In genomic region chr7:149587331-149587645, GRCh38 we compare ENCODE assay signal across 24 cellular contexts.
"Had no signal": no experiment of that assay in that cellular context is flagged by ENCODE, and none has a peak within 500 bp of the region (broad histone marks: within the 10 kb centered on the region; RNA-seq: fewer than 3 reads in every experiment).

No MANE protein-coding gene starts in this region.

- H3K9me3 ChIP-seq: gastrocnemius medialis, neutrophil, pancreas, right lobe of liver, thoracic aorta, upper lobe of left lung had no signal

- ATAC-seq: gastrocnemius medialis; left ventricle myocardium superior; natural killer cell treated with Interleukin-12 subunit alpha and Interleukin-12 subunit beta and Interleukin-15 and Interleukin-18, amount 100 ng/mL, for 72 hours; pancreas; right lobe of liver; stimulated activated naive B cell treated with anti-CD40 and anti-IgM and Interleukin-4, amounts not matched to agents 10 μg/mL and 1 μg/mL and 100 μg/mL, for 72 hours had no signal

- H3K4me3 Mint-ChIP-seq: memory B cell; naive B cell; natural killer cell treated with Interleukin-12 subunit alpha and Interleukin-12 subunit beta and Interleukin-15 and Interleukin-18, amount 100 ng/mL, for 72 hours; neural crest cell; stimulated activated naive B cell treated with anti-CD40 and anti-IgM and Interleukin-4, amounts not matched to agents 10 μg/mL and 1 μg/mL and 100 μg/mL, for 72 hours; stimulated activated naive CD8-positive, alpha-beta T cell treated with anti-CD3 and anti-CD28 coated beads, Interleukin-15, Interleukin-2, amounts not matched to agents 100 ng/mL and 50 ng/mL, for 24 hours had no signal

- H3K4me1 Mint-ChIP-seq: neural crest cell had no signal

- H3K27me3 ChIP-seq: gastrocnemius medialis, neutrophil, pancreas, right lobe of liver, tibial nerve, upper lobe of left lung had no signal

- H3K9me3 Mint-ChIP-seq: natural killer cell treated with Interleukin-12 subunit alpha and Interleukin-12 subunit beta and Interleukin-15 and Interleukin-18, amount 100 ng/mL, for 72 hours; stimulated activated naive CD8-positive, alpha-beta T cell treated with anti-CD3 and anti-CD28 coated beads, Interleukin-15, Interleukin-2, amounts not matched to agents 100 ng/mL and 50 ng/mL, for 24 hours had no signal

- H3K27ac Mint-ChIP-seq: memory B cell; naive B cell; natural killer cell treated with Interleukin-12 subunit alpha and Interleukin-12 subunit beta and Interleukin-15 and Interleukin-18, amount 100 ng/mL, for 72 hours; stimulated activated naive B cell treated with anti-CD40 and anti-IgM and Interleukin-4, amounts not matched to agents 10 μg/mL and 1 μg/mL and 100 μg/mL, for 72 hours; stimulated activated naive CD8-positive, alpha-beta T cell treated with anti-CD3 and anti-CD28 coated beads, Interleukin-15, Interleukin-2, amounts not matched to agents 100 ng/mL and 50 ng/mL, for 24 hours had no signal

- DNase-seq: dermis blood vessel endothelial cell; effector memory CD4-positive, alpha-beta T cell; erythroblast; foreskin fibroblast; gastrocnemius medialis; head of caudate nucleus; left ventricle myocardium superior; naive B cell; pancreas; right lobe of liver; small intestine; stimulated activated CD4-positive, alpha-beta T cell treated with anti-CD3 and anti-CD28 coated beads, Interleukin-15, amount 100 ng/mL, for 24 hours; stimulated activated CD4-positive, alpha-beta T cell treated with anti-CD3 and anti-CD28 coated beads, Interleukin-2, amount 100 ng/mL, for 48 hours; stimulated activated naive B cell treated with anti-CD40 and anti-IgM and Interleukin-4, amounts not matched to agents 10 μg/mL and 1 μg/mL and 100 μg/mL, for 72 hours; upper lobe of left lung had no signal

- H3K4me1 ChIP-seq: gastrocnemius medialis, pancreas, right lobe of liver, tibial nerve, upper lobe of left lung had no signal

- H3K4me3 ChIP-seq: coronary artery, gastrocnemius medialis, lung, pancreas, right lobe of liver, thoracic aorta, tibial nerve, upper lobe of left lung had no signal

- H3K27ac ChIP-seq: coronary artery, gastrocnemius medialis, neutrophil, pancreas, right lobe of liver, thoracic aorta, tibial nerve, upper lobe of left lung had no signal

- H3K27me3 Mint-ChIP-seq: memory B cell; naive B cell; natural killer cell treated with Interleukin-12 subunit alpha and Interleukin-12 subunit beta and Interleukin-15 and Interleukin-18, amount 100 ng/mL, for 72 hours; stimulated activated naive B cell treated with anti-CD40 and anti-IgM and Interleukin-4, amounts not matched to agents 10 μg/mL and 1 μg/mL and 100 μg/mL, for 72 hours; stimulated activated naive CD8-positive, alpha-beta T cell treated with anti-CD3 and anti-CD28 coated beads, Interleukin-15, Interleukin-2, amounts not matched to agents 100 ng/mL and 50 ng/mL, for 24 hours had no signal
